19 cellular contexts compared by ENCODE assay signal in genomic region chr11:68402355-68403031, GRCh38. TPM values are rescaled to one million over a fixed set of nuclear protein-coding genes. Genes with fewer than 3 reads are reported as not detected.
DNase-seq lines count a peak whose midpoint lies in the region; ATAC-seq and TF ChIP-seq lines count a peak whose summit lies in the region.
"Had no signal": no experiment of that assay in that cellular context is flagged by ENCODE, and none has a peak within 500 bp of the region (broad histone marks: within the 10 kb centered on the region; RNA-seq: fewer than 3 reads in every experiment).

No MANE protein-coding gene starts in this region.

- no peaks in the 10 kb centered on the region for H4K20me1 ChIP-seq in Karpas-422 (ENCODE audit: insufficient read depth, low read depth, low read length)

- H3K9me3 Mint-ChIP-seq in nephron progenitor cell = no peaks in the 10 kb centered on the region
- H3K9me3 Mint-ChIP-seq: activated naive CD4-positive, alpha-beta T cell treated with anti-CD3 and anti-CD28 coated beads, Interleukin-2, amount 50 U/mL, for 24 hours; neural crest cell had no signal

- H2AFZ ChIP-seq in Karpas-422 (ENCODE audit: low read length) = no peak overlapping the region

- no peaks in the 10 kb centered on the region for H3K9me2 ChIP-seq in Karpas-422 (replicated peaks; ENCODE audit: insufficient read depth, low read length)

- H3K4me3 Mint-ChIP-seq in nephron progenitor cell = no peak overlapping the region
- H3K4me3 Mint-ChIP-seq: activated naive CD4-positive, alpha-beta T cell treated with anti-CD3 and anti-CD28 coated beads, Interleukin-2, amount 50 U/mL, for 24 hours; neural crest cell had no signal

- H3K4me3 ChIP-seq in Karpas-422 (ENCODE audit: low read length) (no peak overlapping the region), choroid plexus epithelial cell (ENCODE audit: low read depth, low read length) (no peak overlapping the region)
- H3K4me3 ChIP-seq: breast epithelium, right atrium auricular region, thyroid gland had no signal

- no peaks in the 10 kb centered on the region for H3K9me3 ChIP-seq in Karpas-422 (ENCODE audit: low read length)
- H3K9me3 ChIP-seq: breast epithelium, right atrium auricular region, thyroid gland had no signal

- no peaks in the 10 kb centered on the region for H3K79me2 ChIP-seq in Karpas-422 (ENCODE audit: low read length)

- no peak overlapping the region for H3K27ac ChIP-seq in Karpas-422 (ENCODE audit: low read length)
- H3K27ac ChIP-seq: breast epithelium, right atrium auricular region had no signal

- DNase-seq in NCI-H82 (lab: John Stamatoyannopoulos, UW) (peak; percentile 5), NCI-H82 treated with DMSO at 0.1 percent for 48 hours (lab: John Stamatoyannopoulos, UW; ENCODE audit: unreplicated experiment) (no peak), Karpas-422 (peak; percentile 59), choroid plexus epithelial cell (ENCODE audit: low read depth) (peak; percentile 18), nephron progenitor cell (no peak), NCI-H748 (lab: John Stamatoyannopoulos, UW; ENCODE audit: unreplicated experiment) (no peak)
- no peak for DNase-seq in activated naive CD4-positive, alpha-beta T cell treated with anti-CD3 and anti-CD28 coated beads, Interleukin-2, amount 50 U/mL, for 16 hours
- DNase-seq: ACHN; activated CD8-positive, alpha-beta memory T cell treated with anti-CD3 and anti-CD28 coated beads, Interleukin-2, amount 50 U/mL, for 48 hours; effector CD8-positive, alpha-beta T cell; NCI-H1048; NCI-H2171 treated with DMSO at 0.1 percent for 48 hours; thyroid gland had no signal

- no peaks in the 10 kb centered on the region for H3K4me1 ChIP-seq in Karpas-422 (ENCODE audit: low read length)

- H3K36me3 ChIP-seq in Karpas-422 (ENCODE audit: insufficient read depth, low read length) = no peaks in the 10 kb centered on the region
- H3K36me3 ChIP-seq: breast epithelium had no signal

- no peaks in the 10 kb centered on the region for H3K27me3 Mint-ChIP-seq in nephron progenitor cell (ENCODE audit: low read depth, poor library complexity)
- H3K27me3 Mint-ChIP-seq: activated naive CD4-positive, alpha-beta T cell treated with anti-CD3 and anti-CD28 coated beads, Interleukin-2, amount 50 U/mL, for 24 hours had no signal

- no peak overlapping the region for H3K4me2 ChIP-seq in Karpas-422 (ENCODE audit: low read depth, low read length, poor library complexity, severe bottlenecking)

- H3K4me1 Mint-ChIP-seq in nephron progenitor cell = peaks cover 13% of the 10 kb centered on the region
- H3K4me1 Mint-ChIP-seq: activated naive CD4-positive, alpha-beta T cell treated with anti-CD3 and anti-CD28 coated beads, Interleukin-2, amount 50 U/mL, for 24 hours; neural crest cell had no signal

- peaks cover 56% of the 10 kb centered on the region for H3K36me3 Mint-ChIP-seq in nephron progenitor cell (ENCODE audit: low read depth)

- no peak overlapping the region for H3K9ac ChIP-seq in Karpas-422 (ENCODE audit: low read length)

- H3K27ac Mint-ChIP-seq in nephron progenitor cell = peak overlapping the region; percentile 49
- H3K27ac Mint-ChIP-seq: activated naive CD4-positive, alpha-beta T cell treated with anti-CD3 and anti-CD28 coated beads, Interleukin-2, amount 50 U/mL, for 24 hours had no signal

- no peaks in the 10 kb centered on the region for H3K27me3 ChIP-seq in Karpas-422 (ENCODE audit: low read length)
- H3K27me3 ChIP-seq: breast epithelium, right atrium auricular region, thyroid gland had no signal

- TF ChIP-seq CTCF in choroid plexus epithelial cell (conservative IDR thresholded peaks at IDR 0.05; ENCODE audit: low read depth, low read length) = peak; percentile 47
- no peak for TF ChIP-seq CTCF in nephron progenitor cell (IDR thresholded peaks at IDR 0.05)

- ATAC-seq in HG03354 (IDR thresholded peaks at IDR 0.05; ENCODE audit: poor library complexity, severe bottlenecking, unreplicated experiment) = no peak
- ATAC-seq: activated CD4-positive, CD25-positive, alpha-beta regulatory T cell treated with anti-CD3 and anti-CD28 coated beads, Interleukin-2, amount 50 U/mL, for 24 hours had no signal

RNA-seq across cellular contexts. Expression of gene PPP6R3, which starts 58.1 kb away (rescaled TPM):
- 109 and 140 TPM in 2 replicates for total RNA-seq in Karpas-422 (2014; rRNA removed; shearing (Covaris generic); ENCODE audit: low replicate concordance)

Comparison
In these comparisons a context has a peak if more than half of its experiments do, and no peak if none do; other contexts are left out.
1. DNase-seq: peak in NCI-H82 (single experiment), Karpas-422 (single experiment) and choroid plexus epithelial cell (single experiment); none in NCI-H82 treated with DMSO at 0.1 percent for 48 hours (single experiment), nephron progenitor cell (single experiment), activated naive CD4-positive, alpha-beta T cell treated with anti-CD3 and anti-CD28 coated beads, Interleukin-2, amount 50 U/mL, for 16 hours (single experiment) and NCI-H748 (single experiment).